In the genomic region with DNA sequence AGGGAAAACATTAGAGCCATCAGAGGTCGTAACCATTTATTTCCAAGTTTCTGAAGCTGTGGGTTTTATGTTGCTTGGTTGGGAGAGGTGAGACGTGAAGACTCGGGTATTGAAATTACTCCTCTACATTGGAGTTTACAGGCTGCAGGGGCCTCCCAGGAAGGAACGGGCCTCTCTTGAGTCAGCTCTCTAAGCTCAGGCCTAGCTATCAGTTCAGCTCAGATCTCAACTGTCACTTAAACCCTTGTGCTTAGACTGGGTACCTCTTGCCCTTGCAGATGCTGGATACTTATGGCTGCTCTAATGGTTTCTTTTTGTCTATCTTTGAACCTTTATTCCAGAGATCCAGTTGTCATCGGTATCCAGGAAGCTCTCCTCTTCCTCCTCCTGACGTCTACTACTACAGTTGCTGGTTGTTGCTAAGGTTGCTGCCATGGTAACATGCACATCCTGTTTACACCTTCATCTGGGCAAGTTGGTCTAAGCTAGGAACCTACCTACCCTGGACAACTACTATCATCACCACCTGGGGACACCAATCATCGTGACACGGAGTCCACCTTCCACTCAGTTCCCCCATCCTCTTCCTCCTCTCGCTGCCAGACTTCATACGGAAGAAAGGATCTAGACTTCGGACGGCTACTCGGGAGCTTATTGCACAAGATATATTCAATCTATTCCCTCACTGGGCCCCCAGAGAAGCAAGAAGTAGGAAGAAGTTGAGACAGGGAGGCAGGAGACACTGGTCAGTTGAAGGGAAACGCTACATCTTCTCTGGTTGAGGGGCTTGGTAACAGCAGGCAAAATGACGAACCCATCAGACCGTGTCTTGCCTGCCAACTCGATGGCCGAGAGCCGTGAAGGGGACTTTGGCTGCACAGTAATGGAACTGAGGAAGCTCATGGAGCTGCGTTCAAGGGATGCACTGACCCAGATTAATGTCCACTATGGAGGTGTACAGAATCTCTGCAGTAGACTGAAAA, we compare ENCODE assay signal across 9 cellular contexts. TPM values are rescaled to one million over a fixed set of nuclear protein-coding genes. Genes with fewer than 3 reads are reported as not detected.
DNase-seq lines count a peak whose midpoint lies in the region; ATAC-seq lines count a peak whose summit lies in the region.
"Had no signal": no experiment of that assay in that cellular context is flagged by ENCODE, and none has a peak within 500 bp of the region (broad histone marks: within the 10 kb centered on the region; RNA-seq: fewer than 3 reads in every experiment).

No MANE protein-coding gene starts in this region.

- POLR2A ChIA-PET in activated CD4-positive, alpha-beta memory T cell treated with anti-CD3 and anti-CD28 coated beads, Interleukin-2, amount 10 ng/mL, durations not matched to agents 7 days and 5 days (lab: Charles Lee) = interaction anchor here (0.8 to 3.2 kb wide), 13 partner anchors 9 to 356 kb away, joined by 3 to 24 read pairs (median 6); partner anchors contain the start of genes ATP2B4 and LAX1

- H3K9me3 Mint-ChIP-seq in activated CD4-positive, alpha-beta memory T cell treated with anti-CD3 and anti-CD28 coated beads, Interleukin-2, amount 10 ng/mL, durations not matched to agents 7 days and 5 days = no peaks in the 10 kb centered on the region

- no peaks in the 10 kb centered on the region for H3K36me3 ChIP-seq in iPS DF 6.9 (ENCODE audit: control insufficient read depth, insufficient read depth, low read length)
- peaks cover 19% of the 10 kb centered on the region in 2 donors for H3K36me3 ChIP-seq in stomach smooth muscle (ENCODE audit: control insufficient read depth in 2 of 2, insufficient read depth in 2 of 2, low read length in 2 of 2)
- peaks cover 7% of the 10 kb centered on the region; the same call in 1 of the 2 replicates for H3K36me3 ChIP-seq in HAP-1 (replicated peaks)

- in situ Hi-C loops in HAP-1 (cut with MboI; ENCODE audit: low sequenced_read_pairs) = no loop called here

- no peak overlapping the region for H3K27ac ChIP-seq in iPS DF 6.9 (ENCODE audit: low read length)
- peak overlapping the region; percentile 33 for H3K27ac ChIP-seq in stomach smooth muscle (ENCODE audit: low read length)
- H3K27ac ChIP-seq: hepatocyte had no signal

- peak overlapping the region; percentile 0 for H3K4me3 Mint-ChIP-seq in activated CD4-positive, alpha-beta memory T cell treated with anti-CD3 and anti-CD28 coated beads, Interleukin-2, amount 10 ng/mL, durations not matched to agents 7 days and 5 days

- peak; percentile 57 for DNase-seq in NK-92 treated with Interleukin-12 subunit alpha and Interleukin-12 subunit beta, amount 100 ng/mL, for 24 hours (lab: John Stamatoyannopoulos, UW)
- DNase-seq in NK-92 (lab: John Stamatoyannopoulos, UW; ENCODE audit: unreplicated experiment) (no peak), iPS DF 6.9 (ENCODE audit: low read depth, low spot score) (peak; percentile 48), NCI-H345 (lab: John Stamatoyannopoulos, UW) (no peak), HAP-1 (ENCODE audit: low spot score in 2 of 2) (no peak)
- DNase-seq in activated CD4-positive, alpha-beta memory T cell treated with anti-CD3 and anti-CD28 coated beads, Interleukin-2, amount 10 ng/mL, durations not matched to agents 7 days and 5 days = peak; percentile 80

- peaks cover 55% of the 10 kb centered on the region for H3K4me1 Mint-ChIP-seq in activated CD4-positive, alpha-beta memory T cell treated with anti-CD3 and anti-CD28 coated beads, Interleukin-2, amount 10 ng/mL, durations not matched to agents 7 days and 5 days

- H3K4me1 ChIP-seq in iPS DF 6.9 (ENCODE audit: control insufficient read depth, insufficient read depth, low read length) (no peaks in the 10 kb centered on the region), stomach smooth muscle (ENCODE audit: control insufficient read depth, insufficient read depth, low read length) (peaks cover 55% of the 10 kb centered on the region), HAP-1 (no peaks in the 10 kb centered on the region)

- no peaks in the 10 kb centered on the region for H3K27me3 Mint-ChIP-seq in activated CD4-positive, alpha-beta memory T cell treated with anti-CD3 and anti-CD28 coated beads, Interleukin-2, amount 10 ng/mL, durations not matched to agents 7 days and 5 days

- WGBS in iPS DF 6.9 (ENCODE audit: insufficient coverage, insufficient read length) = no CpG with 5 or more reads among the region's 20 CpGs

- H3K4me3 ChIP-seq in iPS DF 6.9 (ENCODE audit: low read length) = no peak overlapping the region
- H3K4me3 ChIP-seq in stomach smooth muscle (ENCODE audit: low read length in 2 of 2) = no peak overlapping the region
- no peak overlapping the region for H3K4me3 ChIP-seq in HAP-1
- H3K4me3 ChIP-seq: hepatocyte had no signal

- peaks cover 77% of the 10 kb centered on the region for H3K36me3 Mint-ChIP-seq in activated CD4-positive, alpha-beta memory T cell treated with anti-CD3 and anti-CD28 coated beads, Interleukin-2, amount 10 ng/mL, durations not matched to agents 7 days and 5 days (ENCODE audit: low read depth)

- no peaks in the 10 kb centered on the region for H3K9me3 ChIP-seq in iPS DF 6.9 (ENCODE audit: control insufficient read depth, insufficient read depth, low read length)
- H3K9me3 ChIP-seq in stomach smooth muscle (ENCODE audit: control insufficient read depth in 2 of 2, low read length in 2 of 2) = no peaks in the 10 kb centered on the region
- H3K9me3 ChIP-seq in HAP-1 = no peaks in the 10 kb centered on the region

- CTCF ChIA-PET in activated CD4-positive, alpha-beta memory T cell treated with anti-CD3 and anti-CD28 coated beads, Interleukin-2, amount 10 ng/mL, durations not matched to agents 7 days and 5 days (lab: Charles Lee) = interaction anchor here (0.7 to 3.7 kb wide), 9 partner anchors 9 to 847 kb away, joined by 3 to 27 read pairs (median 6); partner anchors contain the start of gene ATP2B4

- ATAC-seq in GM21619 (IDR thresholded peaks at IDR 0.05; ENCODE audit: unreplicated experiment) = no peak

- H3K9ac ChIP-seq in stomach smooth muscle (ENCODE audit: low read length in 2 of 2) = peak overlapping the region in 1 of 2 donors; percentile 13

- H3K27ac Mint-ChIP-seq in activated CD4-positive, alpha-beta memory T cell treated with anti-CD3 and anti-CD28 coated beads, Interleukin-2, amount 10 ng/mL, durations not matched to agents 7 days and 5 days = peak overlapping the region; percentile 81

- H3K27me3 ChIP-seq in iPS DF 6.9 (ENCODE audit: control insufficient read depth, insufficient read depth, low read length) (no peaks in the 10 kb centered on the region; the same call in 1 of the 2 replicates), stomach smooth muscle (ENCODE audit: control insufficient read depth in 1 of 2, insufficient read depth in 2 of 2, low read length in 2 of 2) (no peaks in the 10 kb centered on the region), HAP-1 (ENCODE audit: low read depth) (no peaks in the 10 kb centered on the region)
- H3K27me3 ChIP-seq: hepatocyte had no signal

RNA-seq across cellular contexts. Expression of gene ATP2B4, which starts 56.1 kb away (rescaled TPM):
- 100 to 1,000 TPM; 112 to 116 TPM for total RNA-seq in activated CD4-positive, alpha-beta memory T cell treated with anti-CD3 and anti-CD28 coated beads, Interleukin-2, amount 10 ng/mL, durations not matched to agents 7 days and 5 days

Comparison
In these comparisons a context has a peak if more than half of its experiments do, and no peak if none do; other contexts are left out.
1. DNase-seq: peak in NK-92 treated with Interleukin-12 subunit alpha and Interleukin-12 subunit beta, amount 100 ng/mL, for 24 hours (single experiment), activated CD4-positive, alpha-beta memory T cell treated with anti-CD3 and anti-CD28 coated beads, Interleukin-2, amount 10 ng/mL, durations not matched to agents 7 days and 5 days (single experiment) and iPS DF 6.9 (single experiment); none in NK-92 (single experiment), NCI-H345 (single experiment) and HAP-1 (0 of 2).